ENCODE assay signal across 13 cellular contexts in genomic region chr3:8319935-8320634, GRCh38.
DNase-seq lines count a peak whose midpoint lies in the region; TF ChIP-seq lines count a peak whose summit lies in the region.
"Had no signal": no experiment of that assay in that cellular context is flagged by ENCODE, and none has a peak within 500 bp of the region (broad histone marks: within the 10 kb centered on the region; RNA-seq: fewer than 3 reads in every experiment).

No MANE protein-coding gene starts in this region.

- H3K9ac ChIP-seq in mesendoderm (ENCODE audit: low read length): no peak overlapping the region

- peaks cover 7% of the 10 kb centered on the region for H3K4me1 ChIP-seq in mesendoderm (ENCODE audit: control insufficient read depth, low read depth, low read length)
- H3K4me1 ChIP-seq: colonic mucosa, uterus had no signal

- H3K4me3 ChIP-seq in BJ (ENCODE audit: low read depth, low read length) (no peak overlapping the region), mesendoderm (ENCODE audit: low read length) (no peak overlapping the region)
- H3K4me3 ChIP-seq: colonic mucosa, mucosa of descending colon, uterus had no signal

- H3K23ac ChIP-seq in mesendoderm (ENCODE audit: low read length): no peak overlapping the region

- DNase-seq in BJ (ENCODE audit: low read depth) (peak; percentile 39), LHCN-M2 (ENCODE audit: low read depth) (peak; percentile 82), dedifferentiated amniotic fluid mesenchymal stem cell (ENCODE audit: extremely low spot score) (peak; percentile 25), mesendoderm (peak; percentile 90), activated gamma-delta T cell (lab: John Stamatoyannopoulos, UW) (no peak), LoVo (ENCODE audit: low spot score) (no peak), UCSD-AML1 (lab: John Stamatoyannopoulos, UW; ENCODE audit: unreplicated experiment) (no peak)
- no peak for DNase-seq in activated CD4-positive, alpha-beta T cell treated with anti-CD3 and anti-CD28 coated beads for 4 hours
- DNase-seq: colonic mucosa, hippocampal formation, mucosa of descending colon, RPMI8226, uterus had no signal

- H3K27ac ChIP-seq in mesendoderm (ENCODE audit: low read depth, low read length): peak overlapping the region; percentile 2
- H3K27ac ChIP-seq: colonic mucosa, uterus had no signal

- H3K36me3 ChIP-seq in BJ (ENCODE audit: control insufficient read depth, insufficient read depth, low read length): no peaks in the 10 kb centered on the region
- no peaks in the 10 kb centered on the region for H3K36me3 ChIP-seq in mesendoderm (ENCODE audit: control insufficient read depth, insufficient read depth, low read length)
- H3K36me3 ChIP-seq: colonic mucosa, uterus had no signal

- no peak overlapping the region for H3K56ac ChIP-seq in mesendoderm (ENCODE audit: low read length)

- peak overlapping the region; percentile 69 for H2BK120ac ChIP-seq in mesendoderm (ENCODE audit: low read depth, low read length)

- H2BK15ac ChIP-seq in mesendoderm (replicated peaks; ENCODE audit: low read depth): no peak overlapping the region

- CTCF ChIA-PET in BJ (lab: Yijun Ruan, JAX): interaction anchor here (1.0 to 3.7 kb wide), 3 partner anchors 17 to 50 kb away, joined by 3 to 21 read pairs (median 4); no protein-coding TSS in a partner anchor

- WGBS in mesendoderm (ENCODE audit: extremely low coverage, insufficient coverage, low lambda C conversion rate): no CpG with 5 or more reads among the region's 2 CpGs

- H4K8ac ChIP-seq in mesendoderm (ENCODE audit: low read depth, low read length): no peak overlapping the region

- POLR2A ChIA-PET in BJ (lab: Charles Lee): no interaction called here

- H3K27me3 ChIP-seq in BJ (ENCODE audit: control insufficient read depth, insufficient read depth, low read length): no peaks in the 10 kb centered on the region
- no peaks in the 10 kb centered on the region for H3K27me3 ChIP-seq in mesendoderm (ENCODE audit: insufficient read depth, low read length, poor library complexity)
- H3K27me3 ChIP-seq: colonic mucosa, uterus had no signal

- TF ChIP-seq CTCF in BJ (IDR thresholded peaks at IDR 0.05; ENCODE audit: insufficient read depth, low read depth, low read length): no peak

- H3K79me2 ChIP-seq in mesendoderm (ENCODE audit: control insufficient read depth, insufficient read depth, low read length): no peaks in the 10 kb centered on the region

- H3K4me2 ChIP-seq in mesendoderm (ENCODE audit: low read length): no peak overlapping the region

- peak overlapping the region; percentile 31 for H3K4ac ChIP-seq in mesendoderm (ENCODE audit: low read depth, low read length)

- H4K5ac ChIP-seq in mesendoderm (ENCODE audit: low read length): no peak overlapping the region

- no peak overlapping the region for H3K18ac ChIP-seq in mesendoderm (ENCODE audit: low read length)

- H2AK5ac ChIP-seq in mesendoderm (ENCODE audit: low read length): no peak overlapping the region

- no peaks in the 10 kb centered on the region for H3K79me1 ChIP-seq in mesendoderm (ENCODE audit: low read length)

- no peak overlapping the region for H2BK5ac ChIP-seq in mesendoderm (ENCODE audit: low read length)

Comparison
In these comparisons a context has a peak if more than half of its experiments do, and no peak if none do; other contexts are left out.
1. DNase-seq: peak in BJ (single experiment), LHCN-M2 (single experiment), dedifferentiated amniotic fluid mesenchymal stem cell (single experiment) and mesendoderm (single experiment); none in activated gamma-delta T cell (single experiment), LoVo (single experiment), activated CD4-positive, alpha-beta T cell treated with anti-CD3 and anti-CD28 coated beads for 4 hours (0 of 2) and UCSD-AML1 (single experiment).